ENCODE assay signal across 8 cellular contexts in genomic region chr7:2530076-2530967, GRCh38. TPM values are rescaled to one million over a fixed set of nuclear protein-coding genes. Genes with fewer than 3 reads are reported as not detected.
A peak's percentile ranks its signal among the peaks of the same experiment; 100 is the strongest.
DNase-seq lines count a peak whose midpoint lies in the region; ATAC-seq and TF ChIP-seq lines count a peak whose summit lies in the region.

No MANE protein-coding gene starts in this region.

- H3K4me1 ChIP-seq in GM23338 (ENCODE audit: insufficient read depth) (peaks cover 14% of the 10 kb centered on the region; the same call in 1 of the 2 replicates), Peyer's patch (peaks cover 10 to 65% (median 48%) of the 10 kb centered on the region in 4 donors)

- no peak for TF ChIP-seq CTCF in GM23338 (conservative IDR thresholded peaks at IDR 0.05; ENCODE audit: low read depth in 2 of 2)
- no peak for TF ChIP-seq CTCF in Peyer's patch (IDR thresholded peaks at IDR 0.05)

- H3K9me3 ChIP-seq in Peyer's patch, result no peaks in the 10 kb centered on the region

- TF ChIP-seq POLR2A in Peyer's patch (IDR thresholded peaks at IDR 0.05), result no peak

- DNase-seq in Ammon's horn (ENCODE audit: low spot score) (peak; percentile 69), GM23338 (ENCODE audit: low spot score) (no peak), Peyer's patch (peak in 2 of 3 donors; percentile 77 to 85), immature natural killer cell (peak; percentile 83 to 85 (median 84))
- peak; percentile 60 for DNase-seq in activated T-helper 9 cell treated with anti-CD3 and anti-CD28 coated beads, Interleukin-2, amount 50 U/mL, for 16 hours (ENCODE audit: low read depth)
- DNase-seq in stimulated activated CD8-positive, alpha-beta memory T cell treated with anti-CD3 and anti-CD28 coated beads, Interleukin-4, amount 100 ng/mL, for 48 hours, result peak; percentile 82

- H3K4me1 Mint-ChIP-seq in GM23338, result peaks cover 22% of the 10 kb centered on the region
- peaks cover 42 to 51% of the 10 kb centered on the region in 2 donors for H3K4me1 Mint-ChIP-seq in immature natural killer cell

- peaks cover 12% of the 10 kb centered on the region; the same call in 1 of the 3 replicates for H3K36me3 Mint-ChIP-seq in GM23338 (ENCODE audit: low read depth)
- H3K36me3 Mint-ChIP-seq in immature natural killer cell, result peaks cover 0 to 5% (median 4%) of the 10 kb centered on the region in 3 donors

- H3K4me2 ChIP-seq in GM23338, result no peak overlapping the region

- peaks cover 1% of the 10 kb centered on the region; the same call in 1 of the 3 replicates for H3K9me3 Mint-ChIP-seq in GM23338
- no peaks in the 10 kb centered on the region for H3K9me3 Mint-ChIP-seq in immature natural killer cell

- no peak; the same call in 2 of the 3 replicates for ATAC-seq in GM23338
- no peak for ATAC-seq in HG03039 (IDR thresholded peaks at IDR 0.05; ENCODE audit: unreplicated experiment)
- ATAC-seq in GM21737 (IDR thresholded peaks at IDR 0.05; ENCODE audit: unreplicated experiment), result no peak

- peaks cover 2% of the 10 kb centered on the region; the same call in 1 of the 2 replicates for H3K79me2 ChIP-seq in GM23338 (replicated peaks; ENCODE audit: insufficient read depth)

- H3K27me3 Mint-ChIP-seq in GM23338 (ENCODE audit: insufficient read depth, low read depth, poor library complexity) (peaks cover 9% of the 10 kb centered on the region), immature natural killer cell (ENCODE audit: low read depth in 3 of 3) (peaks cover 18 to 45% (median 45%) of the 10 kb centered on the region in 3 donors)

- H3K4me3 Mint-ChIP-seq in GM23338 (no peak overlapping the region), immature natural killer cell (peak overlapping the region; percentile 78 to 83 (median 82))

- no peaks in the 10 kb centered on the region for H4K20me1 ChIP-seq in GM23338 (replicated peaks; ENCODE audit: insufficient read depth)

- H3F3A ChIP-seq in GM23338 (replicated peaks; ENCODE audit: low read depth), result no peaks in the 10 kb centered on the region

- H2AFZ ChIP-seq in GM23338, result no peak overlapping the region

- H3K36me3 ChIP-seq in GM23338 (ENCODE audit: insufficient read depth), result no peaks in the 10 kb centered on the region; the same call in 1 of the 2 replicates
- H3K36me3 ChIP-seq in Peyer's patch, result peaks cover 0 to 27% (median 0%) of the 10 kb centered on the region in 3 donors

- H3K27me3 ChIP-seq in GM23338 (ENCODE audit: insufficient read depth) (no peaks in the 10 kb centered on the region), Peyer's patch (no peaks in the 10 kb centered on the region)

- H3K27ac Mint-ChIP-seq in GM23338 (0 out of 2 replicates have a peak overlapping the region, but pooled peaks have one; percentile 52), immature natural killer cell (peak overlapping the region; percentile 92 to 98 (median 97))

- no peaks in the 10 kb centered on the region for H3K9me2 ChIP-seq in GM23338 (ENCODE audit: insufficient read depth)

- H3K4me3 ChIP-seq in GM23338 (no peak overlapping the region), Peyer's patch (peak overlapping the region in 1 of 4 donors; percentile 26)

- H3K27ac ChIP-seq in GM23338 (ENCODE audit: low read depth) (0 out of 2 replicates have a peak overlapping the region, but pooled peaks have one; percentile 66), Peyer's patch (peak overlapping the region; percentile 81 to 99 (median 93))

TF ChIP-seq in GM23338, 12 proteins besides CTCF, POLR2A, EP300 and RAD21 (continues in another document):
- no peak for TF ChIP-seq ZNF114 (CRISPR knock-in tag; IDR thresholded peaks at IDR 0.05)
- no peak for TF ChIP-seq CREB1 (CRISPR knock-in tag; IDR thresholded peaks at IDR 0.05; ENCODE audit: low read depth)
- TF ChIP-seq ETS1 (IDR thresholded peaks at IDR 0.05), result no peak
- TF ChIP-seq JUNB (IDR thresholded peaks at IDR 0.05; ENCODE audit: unreplicated experiment), result no peak
- TF ChIP-seq STAT1 (IDR thresholded peaks at IDR 0.05; ENCODE audit: unreplicated experiment), result no peak
- no peak for TF ChIP-seq EZH2 (IDR thresholded peaks at IDR 0.05; ENCODE audit: low read depth, unreplicated experiment)
- TF ChIP-seq NANOG (IDR thresholded peaks at IDR 0.05; ENCODE audit: borderline replicate concordance), result no peak
- no peak for TF ChIP-seq EZH2phosphoT487 (IDR thresholded peaks at IDR 0.05; ENCODE audit: unreplicated experiment)
- TF ChIP-seq REST (IDR thresholded peaks at IDR 0.05; ENCODE audit: unreplicated experiment), result no peak
- no peak for TF ChIP-seq ZNF331 (CRISPR knock-in tag; IDR thresholded peaks at IDR 0.05; ENCODE audit: low read depth)

RNA-seq across cellular contexts. Expression of gene LFNG, which starts 10.7 kb away (rescaled TPM):
- total RNA-seq in GM23338 (2014; rRNA removed; shearing (Covaris generic)), result 24.5 and 35.4 TPM in 2 replicates
- 1.7 and 3.2 TPM in 2 replicates for polyA plus RNA-seq in GM23338 (2016; fragmentation: Nextera tagmentation; extraction: Ambion mirVana)
- 100 to 1,000 TPM in 1 of 4 donors, 10 to 100 TPM in 3; 22.3 to 104 (median 41.7) TPM for total RNA-seq in Peyer's patch
- 1 to 10 TPM; 2.2 to 2.6 (median 2.3) TPM for polyA plus RNA-seq in immature natural killer cell

RNA-seq across cellular contexts. Expression of gene BRAT1, which starts 25.0 kb away (rescaled TPM):
- 65.6 and 76.8 TPM in 2 replicates for total RNA-seq in GM23338 (2014; rRNA removed; shearing (Covaris generic))
- polyA plus RNA-seq in GM23338 (2016; fragmentation: Nextera tagmentation; extraction: Ambion mirVana), result 29.8 and 32.5 TPM in 2 replicates
- 10 to 100 TPM; 43.3 to 73.3 (median 54.1) TPM for total RNA-seq in Peyer's patch
- polyA plus RNA-seq in immature natural killer cell, result 10 to 100 TPM; 15.0 to 42.4 (median 19.2) TPM

RNA-seq across cellular contexts. Expression of gene IQCE, which starts 28.5 kb away (rescaled TPM):
- 5.0 and 6.5 TPM in 2 replicates for total RNA-seq in GM23338 (2014; rRNA removed; shearing (Covaris generic))
- 5.9 and 7.7 TPM in 2 replicates for polyA plus RNA-seq in GM23338 (2016; fragmentation: Nextera tagmentation; extraction: Ambion mirVana)
- total RNA-seq in Peyer's patch, result 100 to 1,000 TPM in 1 of 4 donors, 10 to 100 TPM in 3; 30.0 to 159 (median 72.2) TPM
- 1 to 10 TPM in 2 of 3 donors, not detected in 1; 1.9 to 4.2 TPM for polyA plus RNA-seq in immature natural killer cell

RNA-seq across cellular contexts. Expression of gene GRIFIN, which starts 54.1 kb away (rescaled TPM):
- not detected in 2 replicates for total RNA-seq in GM23338 (2014; rRNA removed; shearing (Covaris generic))
- polyA plus RNA-seq in GM23338 (2016; fragmentation: Nextera tagmentation; extraction: Ambion mirVana), result not detected in 2 replicates
- total RNA-seq in Peyer's patch, result not detected
- not detected for polyA plus RNA-seq in immature natural killer cell
